Comparison of ENCODE assay signal across 10 cellular contexts in the genomic region with DNA sequence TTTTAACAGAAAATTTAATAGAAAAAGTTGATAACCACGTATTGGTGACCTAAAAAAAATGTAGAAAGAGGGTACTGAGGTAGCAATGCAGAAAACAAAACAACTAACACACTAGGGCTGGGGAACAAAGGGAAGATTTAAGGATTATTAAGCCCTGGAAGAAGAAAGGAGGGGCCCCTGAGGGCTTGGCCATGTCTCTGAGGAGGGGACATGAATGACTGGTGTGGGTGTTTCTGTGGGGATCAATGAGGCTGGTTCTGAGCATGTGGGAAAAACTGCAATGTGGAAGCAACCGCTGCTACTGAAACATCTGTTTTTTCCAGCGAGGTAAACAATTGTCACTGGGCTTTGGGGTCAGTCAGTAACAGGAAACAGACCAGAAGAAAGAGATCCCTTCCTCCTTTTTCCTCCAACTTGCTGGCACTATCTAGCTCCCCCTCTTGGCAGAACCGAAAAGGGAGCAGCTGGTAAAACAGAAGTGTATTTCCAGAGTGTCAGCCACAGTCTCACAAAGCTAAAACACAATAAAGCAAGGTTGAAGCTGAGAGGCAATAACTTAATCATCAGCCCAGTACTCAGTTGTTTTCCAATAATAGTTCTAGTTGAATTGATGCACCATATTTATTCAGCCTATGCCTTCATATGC. TPM values are rescaled to one million over a fixed set of nuclear protein-coding genes. Genes with fewer than 3 reads are reported as not detected.
A peak's percentile ranks its signal among the peaks of the same experiment; 100 is the strongest.
DNase-seq lines count a peak whose midpoint lies in the region; ATAC-seq and TF ChIP-seq lines count a peak whose summit lies in the region.
"Had no signal": no experiment of that assay in that cellular context is flagged by ENCODE, and none has a peak within 500 bp of the region (broad histone marks: within the 10 kb centered on the region; RNA-seq: fewer than 3 reads in every experiment).

No MANE protein-coding gene starts in this region.

- intact Hi-C loops in transverse colon (cut with DNase I; ENCODE audit: low total_unique reads), result no loop called here

- H3K9ac ChIP-seq in DND-41 (ENCODE audit: low read depth, low read length) (no peak overlapping the region), adipocyte (ENCODE audit: low read length) (no peak overlapping the region)

- no peak overlapping the region for H2AFZ ChIP-seq in DND-41 (ENCODE audit: low read depth, low read length)

- ATAC-seq in DND-41 (ENCODE audit: insufficient read depth, low read depth), result no peak

- TF ChIP-seq POLR2A in transverse colon (IDR thresholded peaks at IDR 0.05), result no peak

- in situ Hi-C loops in KBM-7 (cut with MboI; ENCODE audit: low pct_unique_long_range_greater_than_20kb, low sequenced_read_pairs), result no loop called here
- in situ Hi-C loops in transverse colon (cut with MboI; ENCODE audit: low pct_ligation_motif_present in 1 of 4, low pct_unique_long_range_greater_than_20kb in 1 of 4, low sequenced_read_pairs in 3 of 4), result no loop called here

- H3K4me1 ChIP-seq in DND-41 (ENCODE audit: insufficient read depth, low read length) (no peaks in the 10 kb centered on the region), adipocyte (ENCODE audit: control insufficient read depth, insufficient read depth, low read length) (peaks cover 12% of the 10 kb centered on the region), transverse colon (no peaks in the 10 kb centered on the region)
- H3K4me1 ChIP-seq: thyroid gland had no signal

- 50 to 56% methylated on average over 3 to 4 of the region's 4 CpGs for WGBS in transverse colon (ENCODE audit: low coverage in 1 of 2), 2 donors

- H3K27ac ChIP-seq in DND-41 (ENCODE audit: low read length), result no peak overlapping the region
- H3K27ac ChIP-seq in transverse colon, result no peak overlapping the region
- H3K27ac ChIP-seq: thyroid gland had no signal

- H3K9me3 ChIP-seq in DND-41 (ENCODE audit: insufficient read depth, low read length, severe bottlenecking) (peaks cover 6% of the 10 kb centered on the region), adipocyte (ENCODE audit: control insufficient read depth, low read length) (peaks cover 19% of the 10 kb centered on the region), transverse colon (peaks cover 0 to 10% of the 10 kb centered on the region in 2 donors)
- H3K9me3 ChIP-seq: thyroid gland had no signal

- DNase-seq in DND-41 (no peak), KBM-7 (peak; percentile 58), adipocyte (ENCODE audit: low read depth) (peak; percentile 9), kidney epithelial cell (ENCODE audit: low read depth) (no peak), NCI-H1092 treated with DMSO at 0.1 percent for 48 hours (lab: John Stamatoyannopoulos, UW) (no peak), cerebellar nuclear complex (lab: John Stamatoyannopoulos, UW) (no peak), transverse colon (no peak), OCI-M2 (lab: John Stamatoyannopoulos, UW; ENCODE audit: unreplicated experiment) (no peak)
- DNase-seq: thyroid gland had no signal

- no peak overlapping the region for H3K4me2 ChIP-seq in DND-41 (ENCODE audit: insufficient read depth, low read length)

- H3K27me3 ChIP-seq in DND-41 (ENCODE audit: insufficient read depth, low read length, poor library complexity) (no peaks in the 10 kb centered on the region), adipocyte (replicated peaks; ENCODE audit: control insufficient read depth, insufficient read depth, low read length) (no peaks in the 10 kb centered on the region), kidney epithelial cell (ENCODE audit: control insufficient read depth, insufficient read depth, low read length) (no peaks in the 10 kb centered on the region), transverse colon (no peaks in the 10 kb centered on the region)
- H3K27me3 ChIP-seq: thyroid gland had no signal

- no peaks in the 10 kb centered on the region for H3K36me3 ChIP-seq in DND-41 (ENCODE audit: insufficient read depth, low read length)
- no peaks in the 10 kb centered on the region for H3K36me3 ChIP-seq in adipocyte (ENCODE audit: control insufficient read depth, insufficient read depth, low read length, severe bottlenecking)
- no peaks in the 10 kb centered on the region for H3K36me3 ChIP-seq in kidney epithelial cell (ENCODE audit: control insufficient read depth, insufficient read depth, low read length)
- H3K36me3 ChIP-seq in transverse colon, result peaks cover 0 to 2% (median 0%) of the 10 kb centered on the region in 4 donors
- H3K36me3 ChIP-seq: thyroid gland had no signal

- TF ChIP-seq EP300 in transverse colon (IDR thresholded peaks at IDR 0.05; ENCODE audit: low read depth), result no peak

- no peaks in the 10 kb centered on the region for H3K79me2 ChIP-seq in DND-41 (ENCODE audit: insufficient read depth, low read length)

- H3K4me3 ChIP-seq in DND-41 (ENCODE audit: low read depth in 1 of 2, low read length in 2 of 2), result no peak overlapping the region
- H3K4me3 ChIP-seq in adipocyte (ENCODE audit: low read length), result no peak overlapping the region
- no peak overlapping the region for H3K4me3 ChIP-seq in kidney epithelial cell (ENCODE audit: low read depth, low read length)
- H3K4me3 ChIP-seq in transverse colon, result no peak overlapping the region
- H3K4me3 ChIP-seq: lung, thyroid gland had no signal

- TF ChIP-seq CTCF in DND-41 (IDR thresholded peaks at IDR 0.05; ENCODE audit: borderline replicate concordance, extremely low read depth, low read length, poor library complexity, severe bottlenecking), result peak; percentile 46
- TF ChIP-seq CTCF in kidney epithelial cell (IDR thresholded peaks at IDR 0.05; ENCODE audit: insufficient read depth, low read length, poor library complexity, severe bottlenecking), result peak; percentile 21
- TF ChIP-seq CTCF in transverse colon (IDR thresholded peaks at IDR 0.05), result peak in 2 of 5 experiments; percentile 12 to 17

- H4K20me1 ChIP-seq in DND-41 (ENCODE audit: insufficient read depth, low read length), result no peaks in the 10 kb centered on the region

RNA-seq across cellular contexts. Expression of a gene that starts 48.3 kb away (rescaled TPM):
- total RNA-seq in kidney epithelial cell, result 16.9 and 51.2 TPM in 2 replicates
- 10 to 100 TPM in 3 of 4 donors, 1 to 10 TPM in 1; 1.1 to 29.9 (median 19.4) TPM for total RNA-seq in transverse colon

RNA-seq across cellular contexts. Expression of a gene that starts 48.7 kb away (rescaled TPM):
- total RNA-seq in kidney epithelial cell (442 and 506 TPM in 2 replicates), transverse colon (100 to 1,000 TPM in 2 of 4 donors, 10 to 100 TPM in 2; 29.1 to 129 (median 76.5) TPM)

Comparison
In these comparisons a context has a peak if more than half of its experiments do, and no peak if none do; other contexts are left out.
1. DNase-seq: peak in KBM-7 (single experiment) and adipocyte (single experiment); none in DND-41 (single experiment), kidney epithelial cell (single experiment), NCI-H1092 treated with DMSO at 0.1 percent for 48 hours (single experiment), cerebellar nuclear complex (0 of 2), transverse colon (single experiment) and OCI-M2 (single experiment).